10 cellular contexts compared by ENCODE assay signal in the genomic region with DNA sequence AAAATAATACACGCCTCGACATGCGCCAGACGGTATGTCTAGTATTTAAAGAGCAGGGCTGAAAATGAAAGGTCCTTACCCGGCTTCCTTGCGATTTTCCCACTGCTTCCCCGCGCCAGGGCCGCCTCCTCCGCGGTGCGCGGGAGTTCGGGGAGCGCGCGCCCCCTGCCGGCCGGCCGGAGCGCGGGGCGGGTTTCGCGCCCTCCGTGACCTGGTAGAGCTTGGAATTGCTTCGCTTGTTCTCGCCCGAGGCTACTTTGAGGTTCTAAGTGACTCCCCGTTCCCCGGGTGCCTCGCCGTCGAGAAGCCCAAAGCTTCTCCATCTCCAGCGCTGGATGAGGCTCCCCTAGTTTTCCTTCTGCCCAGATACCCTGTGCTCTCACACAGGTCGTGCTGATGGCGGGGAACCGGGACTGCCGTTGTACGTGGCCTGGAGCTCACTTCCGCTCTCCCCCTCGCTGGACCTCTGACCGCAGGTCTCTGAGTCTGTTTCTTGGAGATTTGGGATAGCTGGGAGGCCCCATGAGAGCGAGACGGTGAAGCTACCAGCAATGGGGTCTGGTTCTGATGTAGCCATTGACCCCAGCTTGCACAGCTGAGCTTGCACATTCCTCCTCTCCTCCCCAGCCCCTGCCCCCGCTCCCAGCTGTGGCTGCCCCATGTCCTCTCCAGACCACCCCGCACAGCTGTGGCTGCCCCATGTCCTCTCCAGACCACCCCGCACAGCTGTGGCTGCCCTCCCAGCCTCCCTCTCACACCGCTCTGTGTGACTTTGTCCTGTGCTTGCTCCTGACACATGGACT. TPM values are rescaled to one million over a fixed set of nuclear protein-coding genes. Genes with fewer than 3 reads are reported as not detected.
DNase-seq lines count a peak whose midpoint lies in the region; ATAC-seq, FAIRE-seq and TF ChIP-seq lines count a peak whose summit lies in the region.
"Not testable (repeated sequence)": the region's sequence is repeated elsewhere in the genome, so short reads cannot be mapped to it uniquely, and the experiment has no call there.
"Had no signal": no experiment of that assay in that cellular context is flagged by ENCODE, and none has a peak within 500 bp of the region (broad histone marks: within the 10 kb centered on the region; RNA-seq: fewer than 3 reads in every experiment).

No MANE protein-coding gene starts in this region.

- not testable (repeated sequence) for H2AFZ ChIP-seq in GM23338, hepatocyte

- not testable (repeated sequence) for H3K4me3 ChIP-seq in GM23338, hepatocyte
- H3K4me3 ChIP-seq in HUES6 (ENCODE audit: low read depth, low read length): peak overlapping the region; percentile 40; the same call in 1 of the 2 replicates

- not testable (repeated sequence) for H4K20me1 ChIP-seq in GM23338 (replicated peaks; ENCODE audit: insufficient read depth); hepatocyte (ENCODE audit: insufficient read depth, poor library complexity, severe bottlenecking)

- not testable (repeated sequence) for H3K4me3 Mint-ChIP-seq in GM23338

- not testable (repeated sequence) for TF ChIP-seq CTCF in GM23338 (conservative IDR thresholded peaks at IDR 0.05; ENCODE audit: low read depth in 2 of 2); hepatocyte (IDR thresholded peaks at IDR 0.05; ENCODE audit: poor library complexity)

- not testable (repeated sequence) for H3K9me3 Mint-ChIP-seq in GM23338

- not testable (repeated sequence) for H3K27me3 ChIP-seq in GM23338 (ENCODE audit: insufficient read depth); HUES6 (ENCODE audit: control insufficient read depth, insufficient read depth, low read length); hepatocyte

- TF ChIP-seq POLR2A in GM12891 (IDR thresholded peaks at IDR 0.05; ENCODE audit: low read depth, low read length): not testable (repeated sequence)

- DNase-seq in GM12891 (ENCODE audit: insufficient read length, low spot score); GM23338 (ENCODE audit: low spot score); hepatocyte (ENCODE audit: low spot score): not testable (repeated sequence)
- DNase-seq in activated T-cell treated with anti-CD3 and anti-CD28 coated beads, Interleukin-2, amount 50 U/mL, for 48 hours: peak; percentile 50 to 54
- peak; percentile 36 for DNase-seq in posterior vena cava (ENCODE audit: low spot score)

- not testable (repeated sequence) for H3K27ac Mint-ChIP-seq in GM23338

- not testable (repeated sequence) for H3K27me3 Mint-ChIP-seq in GM23338 (ENCODE audit: insufficient read depth, low read depth, poor library complexity)

- 12% methylated on average over 10 of the region's 49 CpGs for WGBS in hepatocyte (ENCODE audit: low lambda C conversion rate, missing lambda C conversion rate)

- not testable (repeated sequence) for H3K9ac ChIP-seq in HUES6 (ENCODE audit: low read length)

- H3K4me2 ChIP-seq in GM23338: not testable (repeated sequence)
- H3K4me2 ChIP-seq in hepatocyte: peak overlapping the region; percentile 63

- H3K4me1 ChIP-seq in GM23338 (ENCODE audit: insufficient read depth); HUES6 (ENCODE audit: control insufficient read depth, insufficient read depth, low read length); hepatocyte (ENCODE audit: insufficient read depth): not testable (repeated sequence)

- not testable (repeated sequence) for H3K79me2 ChIP-seq in GM23338 (replicated peaks; ENCODE audit: insufficient read depth)
- peaks cover 13% of the 10 kb centered on the region for H3K79me2 ChIP-seq in hepatocyte

- not testable (repeated sequence) for H3K36me3 Mint-ChIP-seq in GM23338 (ENCODE audit: low read depth)

- H3K9me2 ChIP-seq in GM23338 (ENCODE audit: insufficient read depth); hepatocyte (replicated peaks; ENCODE audit: insufficient read depth): not testable (repeated sequence)

- H3K4me1 Mint-ChIP-seq in GM23338: not testable (repeated sequence)

- H3K9me3 ChIP-seq in HUES6 (ENCODE audit: control insufficient read depth, insufficient read depth, low read depth, low read length); hepatocyte (ENCODE audit: low read depth): not testable (repeated sequence)

- not testable (repeated sequence) for H3F3A ChIP-seq in GM23338 (replicated peaks; ENCODE audit: low read depth)

- not testable (repeated sequence) for H3K27ac ChIP-seq in GM23338 (ENCODE audit: low read depth); HUES6 (ENCODE audit: low read depth, low read length); hepatocyte

- not testable (repeated sequence) for H3K36me3 ChIP-seq in GM23338 (ENCODE audit: insufficient read depth); HUES6 (ENCODE audit: control insufficient read depth, insufficient read depth, low read length); hepatocyte (replicated peaks; ENCODE audit: insufficient read depth, low read depth)

- ATAC-seq in GM19372 (IDR thresholded peaks at IDR 0.05; ENCODE audit: low read depth, unreplicated experiment) (peak; percentile 88), GM23338 (peak; percentile 93), HG03064 (IDR thresholded peaks at IDR 0.05; ENCODE audit: low read depth, unreplicated experiment) (peak; percentile 89)

- intact Hi-C loops in posterior vena cava (cut with DNase I): not testable (repeated sequence)

- peak; percentile 91 for FAIRE-seq in GM12891 (lab: Jason Lieb, UNC)

RNA-seq across cellular contexts. Expression of gene HNRNPH1, which starts 11.1 kb away (rescaled TPM):
- 386 TPM for polyA plus RNA-seq in GM12891 (2012; ENCODE audit: low read depth, missing spikeins)
- 572 and 715 TPM in 2 replicates for total RNA-seq in GM23338 (2014; rRNA removed; shearing (Covaris generic))
- 330 and 410 TPM in 2 replicates for polyA plus RNA-seq in GM23338 (2016; fragmentation: Nextera tagmentation; extraction: Ambion mirVana)
- 392 and 485 TPM in 2 replicates for total RNA-seq in hepatocyte
- polyA plus RNA-seq in hepatocyte: 99.9 and 123 TPM in 2 replicates
- total RNA-seq in posterior vena cava: 100 to 1,000 TPM; 345 to 404 TPM

RNA-seq across cellular contexts. Expression of gene CBY3, which starts 46.3 kb away (rescaled TPM):
- 0.46 TPM for polyA plus RNA-seq in GM12891 (2012; ENCODE audit: low read depth, missing spikeins)
- total RNA-seq in GM23338 (2014; rRNA removed; shearing (Covaris generic)): 0.52 and 2.3 TPM in 2 replicates
- 0.37 and 0.38 TPM in 2 replicates for polyA plus RNA-seq in GM23338 (2016; fragmentation: Nextera tagmentation; extraction: Ambion mirVana)
- total RNA-seq in hepatocyte: not detected in 2 replicates
- not detected in 2 replicates for polyA plus RNA-seq in hepatocyte
- total RNA-seq in posterior vena cava: not detected
- total RNA-seq: LHCN-M2, lower leg skin had no signal
